In the genomic region with DNA sequence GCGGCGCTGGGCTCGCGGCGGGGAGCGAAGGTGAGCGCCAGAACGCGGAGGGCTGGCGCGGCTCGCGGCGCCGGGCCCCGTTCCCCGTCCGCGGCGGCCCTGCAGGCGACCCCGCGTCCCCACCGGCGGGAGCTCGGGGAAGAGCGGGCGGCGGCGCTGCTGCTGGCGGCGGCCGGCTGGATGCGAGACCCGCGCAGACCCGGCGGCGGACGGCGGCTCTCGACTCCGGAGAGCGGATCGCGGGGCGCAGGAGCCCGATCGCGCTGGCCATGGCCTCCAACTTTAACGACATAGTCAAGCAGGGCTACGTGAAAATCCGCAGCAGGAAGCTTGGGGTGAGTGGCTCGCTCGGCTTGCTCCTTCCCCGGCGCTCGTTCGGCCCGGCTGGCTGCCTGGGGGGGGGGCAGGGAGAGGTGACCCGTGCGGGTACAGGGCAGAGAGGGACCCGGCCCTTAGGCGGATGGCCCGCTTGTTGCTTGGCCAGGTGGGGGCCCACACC, we compare ENCODE assay signal across 8 cellular contexts. TPM values are rescaled to one million over a fixed set of nuclear protein-coding genes. Genes with fewer than 3 reads are reported as not detected.
A peak's percentile ranks its signal among the peaks of the same experiment; 100 is the strongest.
DNase-seq lines count a peak whose midpoint lies in the region; ATAC-seq, FAIRE-seq and TF ChIP-seq lines count a peak whose summit lies in the region.

No MANE protein-coding gene starts in this region.

- no peaks in the 10 kb centered on the region for H3K36me3 Mint-ChIP-seq in CD4-positive, alpha-beta T cell (ENCODE audit: low read depth)

- peak overlapping the region; percentile 77 for H4K8ac ChIP-seq in H1 (ENCODE audit: extremely low read depth, insufficient read depth, low read length)

- H3K14ac ChIP-seq in H1 (ENCODE audit: insufficient read length): no peak overlapping the region

- CTCF ChIA-PET in CD4-positive, alpha-beta T cell (lab: Charles Lee): no interaction called here
- CTCF ChIA-PET in H1 (lab: Charles Lee; ENCODE audit: partially characterized antibody): interaction anchor here (1.9 kb wide), 1 partner anchor 12 kb away, joined by 4 read pairs; no protein-coding TSS in a partner anchor

- no peaks in the 10 kb centered on the region for H4K20me1 ChIP-seq in H1 (replicated peaks in 1 of 2; ENCODE audit: control insufficient read depth in 1 of 2, insufficient read depth in 2 of 2, low read length in 2 of 2)

- no peak overlapping the region for H4K5ac ChIP-seq in H1 (ENCODE audit: insufficient read length, low read depth, low read length)

- H3K18ac ChIP-seq in H1 (ENCODE audit: extremely low read depth, low read length): no peak overlapping the region; the same call in 1 of the 2 replicates

- no peak for DNase-seq in CD4-positive, alpha-beta T cell
- DNase-seq in MG63: peak; percentile 48
- DNase-seq in H1 (ENCODE audit: low read depth in 1 of 2, low spot score in 2 of 2): peak in 1 of 2 experiments; percentile 62
- no peak for DNase-seq in KG1 (lab: John Stamatoyannopoulos, UW)
- DNase-seq in NCI-H128 (lab: John Stamatoyannopoulos, UW; ENCODE audit: unreplicated experiment): no peak
- no peak for DNase-seq in small intestine

- intact Hi-C loops in CD4-positive, alpha-beta T cell (cut with DNase I, micrococcal nuclease): no loop called here

- H2AK5ac ChIP-seq in H1 (ENCODE audit: low read depth, low read length): no peak overlapping the region

- H2BK15ac ChIP-seq in H1 (ENCODE audit: low read length): no peak overlapping the region

- peak overlapping the region in 1 of 4 experiments; percentile 59; a peak in 1 of 7 replicates for H3K9ac ChIP-seq in H1 (replicated peaks in 1 of 4; ENCODE audit: extremely low read depth in 1 of 4, low read depth in 3 of 4, low read length in 3 of 4)
- H3K9ac ChIP-seq in mucosa of rectum (ENCODE audit: low read depth in 1 of 2, low read length in 2 of 2): no peak overlapping the region

- no peaks in the 10 kb centered on the region for H3K79me2 ChIP-seq in H1 (ENCODE audit: control insufficient read depth in 1 of 2, insufficient read depth in 2 of 2, low read length in 2 of 2)

- H3K23me2 ChIP-seq in H1 (ENCODE audit: low read depth, low read length): peaks cover 21% of the 10 kb centered on the region

- H2BK5ac ChIP-seq in H1 (ENCODE audit: low read depth, low read length): no peak overlapping the region

- TF ChIP-seq CTCF in CD4-positive, alpha-beta T cell (IDR thresholded peaks at IDR 0.05): no peak
- no peak for TF ChIP-seq CTCF in H1 (IDR thresholded peaks at IDR 0.05; ENCODE audit: control extremely low read depth in 1 of 3, insufficient read depth in 1 of 3, low read depth in 1 of 3, low read length in 3 of 3)

- no peaks in the 10 kb centered on the region for H3K9me3 Mint-ChIP-seq in CD4-positive, alpha-beta T cell

- FAIRE-seq in H1 (lab: Jason Lieb, UNC) (no peak), small intestine (lab: Jason Lieb, UNC) (no peak)

- WGBS in H1 (ENCODE audit: extremely low coverage in 1 of 2, insufficient coverage in 1 of 2, insufficient read length in 1 of 2, insufficient replicate concordance in 2 of 2, low coverage in 1 of 2, low lambda C conversion rate in 2 of 2, missing lambda C conversion rate in 1 of 2), 2 experiments: 1% methylated on average over 55 of the region's 65 CpGs; no CpG with 5 or more reads in 1 of the 2 experiments
- 1 to 3% (median 1%) methylated on average over 28 to 65 of the region's 65 CpGs for WGBS in small intestine, 3 donors

- no peak overlapping the region for H4K91ac ChIP-seq in H1 (replicated peaks; ENCODE audit: insufficient read length, low read length)

- no peak overlapping the region for H3K27ac Mint-ChIP-seq in CD4-positive, alpha-beta T cell

- no peaks in the 10 kb centered on the region for H3K79me1 ChIP-seq in H1 (ENCODE audit: low read depth, low read length)

- no peak overlapping the region for H2BK120ac ChIP-seq in H1 (replicated peaks; ENCODE audit: low read depth, low read length)

- H2AFZ ChIP-seq in H1 (ENCODE audit: low read length): 0 out of 2 replicates have a peak overlapping the region, but pooled peaks have one; percentile 97

- POLR2A ChIA-PET in CD4-positive, alpha-beta T cell (lab: Charles Lee): no interaction called here
- POLR2A ChIA-PET in H1 (lab: Charles Lee; ENCODE audit: partially characterized antibody): interaction anchor here (1.4 kb wide), 1 partner anchor 33 kb away, joined by 4 read pairs; no protein-coding TSS in a partner anchor

- H3K4me3 ChIP-seq in MG63: peak overlapping the region; percentile 58
- H3K4me3 ChIP-seq in H1 (ENCODE audit: extremely low read depth in 1 of 4, insufficient read depth in 2 of 4, low read depth in 3 of 4, low read length in 4 of 4): peak overlapping the region; percentile 41 to 81 (median 62)
- H3K4me3 ChIP-seq in mucosa of rectum (ENCODE audit: low read length in 2 of 2): peak overlapping the region; percentile 40 to 68
- H3K4me3 ChIP-seq in small intestine (ENCODE audit: low read depth in 1 of 2, low read length in 2 of 2): peak overlapping the region in 1 of 2 donors; percentile 41

- H3K4me1 ChIP-seq in H1 (replicated peaks in 1 of 4; ENCODE audit: control insufficient read depth in 3 of 4, insufficient read depth in 4 of 4, low read length in 3 of 4) (peaks cover 2 to 9% (median 6%) of the 10 kb centered on the region in 4 experiments; a peak in 6 of 7 replicates), mucosa of rectum (ENCODE audit: control insufficient read depth in 2 of 2, insufficient read depth in 2 of 2, low read length in 2 of 2) (no peaks in the 10 kb centered on the region), small intestine (ENCODE audit: control insufficient read depth in 2 of 2, insufficient read depth in 1 of 2, low read depth in 1 of 2, low read length in 1 of 2) (no peaks in the 10 kb centered on the region)

- ATAC-seq in CD4-positive, alpha-beta T cell (ENCODE audit: poor library complexity): no peak
- no peak for ATAC-seq in HG03095 (IDR thresholded peaks at IDR 0.05; ENCODE audit: unreplicated experiment)

- no peak overlapping the region for H2BK12ac ChIP-seq in H1 (ENCODE audit: low read depth, low read length)

- no peak for TF ChIP-seq POLR2A in H1 (IDR thresholded peaks at IDR 0.05; ENCODE audit: control extremely low read depth in 1 of 2, low read depth in 2 of 2, low read length in 2 of 2)

- H3K27ac ChIP-seq in CD4-positive, alpha-beta T cell (ENCODE audit: low read depth, low read length): no peak overlapping the region
- H3K27ac ChIP-seq in H1 (ENCODE audit: low read depth, low read length) (no peak overlapping the region), mucosa of rectum (ENCODE audit: low read depth in 2 of 2, low read length in 2 of 2) (no peak overlapping the region), small intestine (ENCODE audit: low read depth in 1 of 2, low read length in 1 of 2) (no peak overlapping the region)

- peaks cover 6% of the 10 kb centered on the region for H3K9me3 ChIP-seq in CD4-positive, alpha-beta T cell (ENCODE audit: control insufficient read depth, low read length)
- H3K9me3 ChIP-seq in MG63 (peaks cover 4% of the 10 kb centered on the region; the same call in 1 of the 2 replicates), H1 (ENCODE audit: insufficient read depth in 2 of 2, low read depth in 1 of 2, low read length in 1 of 2) (no peaks in the 10 kb centered on the region), mucosa of rectum (ENCODE audit: control insufficient read depth in 2 of 2, low read length in 2 of 2) (no peaks in the 10 kb centered on the region), small intestine (ENCODE audit: control insufficient read depth, low read depth) (no peaks in the 10 kb centered on the region)

- H3K4me3 Mint-ChIP-seq in CD4-positive, alpha-beta T cell: peak overlapping the region; percentile 38

- H3K4ac ChIP-seq in H1 (replicated peaks; ENCODE audit: insufficient read length, low read depth, low read length): no peak overlapping the region

- no peak overlapping the region for H3K56ac ChIP-seq in H1 (replicated peaks; ENCODE audit: insufficient read length, low read depth, low read length)

- H3K4me2 ChIP-seq in H1 (ENCODE audit: insufficient read depth in 1 of 2, low read depth in 2 of 2, low read length in 2 of 2): peak overlapping the region; percentile 91 to 100

- peaks cover 59% of the 10 kb centered on the region for H3K27me3 ChIP-seq in CD4-positive, alpha-beta T cell (ENCODE audit: control insufficient read depth, insufficient read depth, low read length)
- H3K27me3 ChIP-seq in MG63 (no peaks in the 10 kb centered on the region), H1 (replicated peaks in 1 of 4; ENCODE audit: control insufficient read depth in 3 of 4, extremely low read depth in 1 of 4, insufficient read depth in 3 of 4, low read length in 3 of 4) (peaks cover 20 to 32% (median 28%) of the 10 kb centered on the region in 4 experiments), mucosa of rectum (ENCODE audit: control insufficient read depth in 2 of 2, insufficient read depth in 2 of 2, low read length in 2 of 2) (peaks cover 11 to 18% of the 10 kb centered on the region in 2 donors), small intestine (ENCODE audit: control insufficient read depth in 2 of 2, insufficient read depth in 2 of 2, low read length in 2 of 2) (peaks cover 13 to 15% of the 10 kb centered on the region in 2 donors)

- no peak overlapping the region for H3K23ac ChIP-seq in H1 (ENCODE audit: insufficient read length)

- H3K36me3 ChIP-seq in MG63 (no peaks in the 10 kb centered on the region), H1 (ENCODE audit: control insufficient read depth in 2 of 4, insufficient read depth in 4 of 4, low read length in 3 of 4) (no peaks in the 10 kb centered on the region), mucosa of rectum (ENCODE audit: control insufficient read depth in 2 of 2, insufficient read depth in 2 of 2, low read length in 2 of 2) (no peaks in the 10 kb centered on the region), small intestine (ENCODE audit: control insufficient read depth in 2 of 2, insufficient read depth in 2 of 2, low read length in 2 of 2) (no peaks in the 10 kb centered on the region)

- H3K27me3 Mint-ChIP-seq in CD4-positive, alpha-beta T cell: peaks cover 68% of the 10 kb centered on the region

- no peak overlapping the region for H2BK20ac ChIP-seq in H1 (ENCODE audit: low read length)

- no peak for TF ChIP-seq EP300 in H1 (IDR thresholded peaks at IDR 0.05; ENCODE audit: borderline replicate concordance in 1 of 2, low read depth in 2 of 2, low read length in 2 of 2)

- H3K4me1 Mint-ChIP-seq in CD4-positive, alpha-beta T cell (ENCODE audit: low read depth): peaks cover 17% of the 10 kb centered on the region

- TF ChIP-seq RAD21 in H1 (IDR thresholded peaks at IDR 0.05 in 1 of 2, conservative IDR thresholded peaks at IDR 0.05 in 1 of 2; ENCODE audit: low read depth in 2 of 2, low read length in 2 of 2): no peak

RNA-seq across cellular contexts. Expression of gene DOK6, which starts 0.3 kb away (rescaled TPM):
- total RNA-seq in CD4-positive, alpha-beta T cell: not detected
- 11.2 and 11.6 TPM in 2 replicates for total RNA-seq in MG63 (2014; rRNA removed; shearing (Covaris generic); ENCODE audit: low replicate concordance)
- total RNA-seq in H1 (2021; fragmentation: NEBNext Ultra II Directional; extraction: Animal tissue kit (Norgen Biotek cat#: 25700)): 0.50 and 0.75 TPM in 2 replicates
- polyA plus RNA-seq in H1 (2011; rRNA removed) (0.09 and 0.33 TPM in 2 replicates), small intestine (under 1 TPM in 2 of 3 donors, not detected in 1; 0.27 to 0.63 TPM)
- polyA plus RNA-seq in H1 (2011; cell fraction: cytosol; rRNA removed): 0.81 TPM
- polyA plus RNA-seq in H1 (2011; cell fraction: nucleus; rRNA removed): 0.34 TPM
- 0.04 to 0.68 TPM (median 0.44 TPM) in 4 replicates for polyA plus RNA-seq in H1 (2012, experiment 1 of 2)
- not detected for polyA plus RNA-seq in H1 (2012, experiment 2 of 2)
- 0.20 TPM for polyA plus RNA-seq in H1 (2013, experiment 1 of 2)
- polyA plus RNA-seq in H1 (2013, experiment 2 of 2): 0.11 TPM
- polyA minus RNA-seq in H1 (2011; rRNA and poly(A)+ RNA removed): 0.35 and 1.8 TPM in 2 replicates
- not detected for polyA minus RNA-seq in H1 (2011; cell fraction: cytosol; rRNA and poly(A)+ RNA removed)
- polyA minus RNA-seq in H1 (2011; cell fraction: nucleus; rRNA and poly(A)+ RNA removed): 0.50 TPM
